Comparison of ENCODE assay signal across 10 cellular contexts in genomic region chr14:76948213-76948947, GRCh38.
DNase-seq lines count a peak whose midpoint lies in the region; ATAC-seq, FAIRE-seq and TF ChIP-seq lines count a peak whose summit lies in the region.
"Had no signal": no experiment of that assay in that cellular context is flagged by ENCODE, and none has a peak within 500 bp of the region (broad histone marks: within the 10 kb centered on the region; RNA-seq: fewer than 3 reads in every experiment).

No MANE protein-coding gene starts in this region.

- H3K4me2 ChIP-seq in astrocyte (ENCODE audit: low read length) = peak overlapping the region; percentile 75

- no peak for DNase-seq in astrocyte (ENCODE audit: low read depth)
- DNase-seq in left lung = no peak
- no peak for DNase-seq in NCI-H446 treated with DMSO at 0.1 percent for 48 hours (lab: John Stamatoyannopoulos, UW)
- DNase-seq in iPS-NIHi7 (ENCODE audit: extremely low spot score) = no peak
- DNase-seq: WERI-Rb-1 had no signal

- H3K9me3 Mint-ChIP-seq in astrocyte (ENCODE audit: unreplicated experiment) = no peaks in the 10 kb centered on the region
- no peaks in the 10 kb centered on the region for H3K9me3 Mint-ChIP-seq in stimulated activated memory B cell treated with anti-CD40 and anti-IgM and Interleukin-4, amounts not matched to agents 10 μg/mL and 1 μg/mL and 100 μg/mL, for 72 hours
- H3K9me3 Mint-ChIP-seq in activated T-helper 17 cell treated with anti-CD3 and anti-CD28 coated beads, Interleukin-2, amount 50 U/mL, for 72 hours = no peaks in the 10 kb centered on the region

- H3K27ac ChIP-seq in HUES6 (ENCODE audit: low read depth, low read length) = no peak overlapping the region
- H3K27ac ChIP-seq in astrocyte (ENCODE audit: low read depth, low read length) = peak overlapping the region; percentile 91
- peak overlapping the region; percentile 75 to 78 for H3K27ac ChIP-seq in left lung

- no peak overlapping the region for H3K4me3 Mint-ChIP-seq in astrocyte (ENCODE audit: unreplicated experiment)
- H3K4me3 Mint-ChIP-seq in stimulated activated memory B cell treated with anti-CD40 and anti-IgM and Interleukin-4, amounts not matched to agents 10 μg/mL and 1 μg/mL and 100 μg/mL, for 72 hours = no peak overlapping the region
- no peak overlapping the region for H3K4me3 Mint-ChIP-seq in activated T-helper 17 cell treated with anti-CD3 and anti-CD28 coated beads, Interleukin-2, amount 50 U/mL, for 72 hours

- H3K4me1 Mint-ChIP-seq in astrocyte (ENCODE audit: low read depth, unreplicated experiment) = peaks cover 40% of the 10 kb centered on the region
- H3K4me1 Mint-ChIP-seq in stimulated activated memory B cell treated with anti-CD40 and anti-IgM and Interleukin-4, amounts not matched to agents 10 μg/mL and 1 μg/mL and 100 μg/mL, for 72 hours = peaks cover 36% of the 10 kb centered on the region
- peaks cover 10% of the 10 kb centered on the region for H3K4me1 Mint-ChIP-seq in activated T-helper 17 cell treated with anti-CD3 and anti-CD28 coated beads, Interleukin-2, amount 50 U/mL, for 72 hours

- peaks cover 23% of the 10 kb centered on the region for H3K4me1 ChIP-seq in HUES6 (ENCODE audit: control insufficient read depth, insufficient read depth, low read length)
- H3K4me1 ChIP-seq in astrocyte (ENCODE audit: insufficient read depth, low read length) = peaks cover 44% of the 10 kb centered on the region
- peaks cover 26 to 58% of the 10 kb centered on the region in 2 donors for H3K4me1 ChIP-seq in left lung

- intact Hi-C loops in left lung (cut with DNase I) = no loop called here

- no peak for TF ChIP-seq CTCF in astrocyte (IDR thresholded peaks at IDR 0.05; ENCODE audit: insufficient read depth, low read depth, low read length)
- no peak for TF ChIP-seq CTCF in left lung (IDR thresholded peaks at IDR 0.05)

- ATAC-seq in left lung = peak; percentile 16
- ATAC-seq in stimulated activated memory B cell treated with anti-CD40 and anti-IgM and Interleukin-4, amounts not matched to agents 10 μg/mL and 1 μg/mL and 100 μg/mL, for 72 hours = no peak
- ATAC-seq in activated T-helper 17 cell treated with anti-CD3 and anti-CD28 coated beads, Interleukin-2, amount 50 U/mL, for 72 hours (replicated peaks) = no peak
- ATAC-seq in HG03521 (IDR thresholded peaks at IDR 0.05; ENCODE audit: unreplicated experiment) = no peak

- H3K27me3 ChIP-seq in HUES6 (ENCODE audit: control insufficient read depth, insufficient read depth, low read length) (no peaks in the 10 kb centered on the region), astrocyte (ENCODE audit: insufficient read depth, low read length) (no peaks in the 10 kb centered on the region), left lung (no peaks in the 10 kb centered on the region)
- H3K27me3 ChIP-seq: brain microvascular endothelial cell had no signal

- no peaks in the 10 kb centered on the region for H3K79me2 ChIP-seq in astrocyte (ENCODE audit: insufficient read depth, low read length)

- H3K9ac ChIP-seq in HUES6 (ENCODE audit: low read length) (peak overlapping the region; percentile 10), astrocyte (ENCODE audit: low read length) (peak overlapping the region; percentile 29)

- H3K36me3 ChIP-seq in HUES6 (ENCODE audit: control insufficient read depth, insufficient read depth, low read length) (no peaks in the 10 kb centered on the region), astrocyte (ENCODE audit: insufficient read depth, low read length) (no peaks in the 10 kb centered on the region), left lung (no peaks in the 10 kb centered on the region)
- H3K36me3 ChIP-seq: brain microvascular endothelial cell, WERI-Rb-1 had no signal

- FAIRE-seq in astrocyte (lab: Jason Lieb, UNC) = no peak

- peak overlapping the region; percentile 49 for H3K27ac Mint-ChIP-seq in astrocyte (ENCODE audit: unreplicated experiment)
- peak overlapping the region; percentile 13 for H3K27ac Mint-ChIP-seq in stimulated activated memory B cell treated with anti-CD40 and anti-IgM and Interleukin-4, amounts not matched to agents 10 μg/mL and 1 μg/mL and 100 μg/mL, for 72 hours
- H3K27ac Mint-ChIP-seq in activated T-helper 17 cell treated with anti-CD3 and anti-CD28 coated beads, Interleukin-2, amount 50 U/mL, for 72 hours = no peak overlapping the region

- H4K20me1 ChIP-seq in astrocyte (ENCODE audit: insufficient read depth, low read length) = no peaks in the 10 kb centered on the region

- H3K9me3 ChIP-seq in HUES6 (ENCODE audit: control insufficient read depth, insufficient read depth, low read depth, low read length) (no peaks in the 10 kb centered on the region), astrocyte (ENCODE audit: insufficient read depth, low read depth, low read length) (no peaks in the 10 kb centered on the region), left lung (no peaks in the 10 kb centered on the region)

- no peak overlapping the region for H2AFZ ChIP-seq in astrocyte (ENCODE audit: low read depth, low read length)

- no peak overlapping the region for H3K4me3 ChIP-seq in HUES6 (ENCODE audit: low read depth, low read length)
- no peak overlapping the region for H3K4me3 ChIP-seq in astrocyte (ENCODE audit: insufficient read depth, low read depth, low read length)
- no peak overlapping the region for H3K4me3 ChIP-seq in left lung

- H3K27me3 Mint-ChIP-seq in astrocyte (ENCODE audit: low read depth, unreplicated experiment) = no peaks in the 10 kb centered on the region
- H3K27me3 Mint-ChIP-seq in stimulated activated memory B cell treated with anti-CD40 and anti-IgM and Interleukin-4, amounts not matched to agents 10 μg/mL and 1 μg/mL and 100 μg/mL, for 72 hours = no peaks in the 10 kb centered on the region
- H3K27me3 Mint-ChIP-seq in activated T-helper 17 cell treated with anti-CD3 and anti-CD28 coated beads, Interleukin-2, amount 50 U/mL, for 72 hours = no peaks in the 10 kb centered on the region

- no peaks in the 10 kb centered on the region for H3K36me3 Mint-ChIP-seq in astrocyte (ENCODE audit: low read depth, unreplicated experiment)
- no peaks in the 10 kb centered on the region for H3K36me3 Mint-ChIP-seq in stimulated activated memory B cell treated with anti-CD40 and anti-IgM and Interleukin-4, amounts not matched to agents 10 μg/mL and 1 μg/mL and 100 μg/mL, for 72 hours
- H3K36me3 Mint-ChIP-seq in activated T-helper 17 cell treated with anti-CD3 and anti-CD28 coated beads, Interleukin-2, amount 50 U/mL, for 72 hours (ENCODE audit: low read depth) = no peaks in the 10 kb centered on the region
